ENCODE assay signal across 11 cellular contexts in genomic region chr3:192831111-192831644, GRCh38.
DNase-seq lines count a peak whose midpoint lies in the region; ATAC-seq and TF ChIP-seq lines count a peak whose summit lies in the region.
"Had no signal": no experiment of that assay in that cellular context is flagged by ENCODE, and none has a peak within 500 bp of the region (broad histone marks: within the 10 kb centered on the region; RNA-seq: fewer than 3 reads in every experiment).

No MANE protein-coding gene starts in this region.

- CTCF ChIA-PET in activated CD4-positive, alpha-beta T cell treated with anti-CD3 and anti-CD28 coated beads, Interleukin-2, amount 10 ng/mL, durations not matched to agents 7 days and 5 days (lab: Charles Lee) = no interaction called here

- no peak overlapping the region for H3K4me3 ChIP-seq in vagina
- H3K4me3 ChIP-seq: cardiac muscle cell had no signal

- H3K27me3 ChIP-seq in vagina = no peaks in the 10 kb centered on the region

- ATAC-seq in HG02884 (IDR thresholded peaks at IDR 0.05; ENCODE audit: unreplicated experiment) = peak; percentile 36
- ATAC-seq in GM21737 (IDR thresholded peaks at IDR 0.05; ENCODE audit: unreplicated experiment) = no peak

- TF ChIP-seq POLR2A in vagina (IDR thresholded peaks at IDR 0.05) = no peak

- intact Hi-C loops in activated CD4-positive, alpha-beta T cell treated with anti-CD3 and anti-CD28 coated beads, Interleukin-2, amount 10 ng/mL, durations not matched to agents 24 days and 14 days (cut with micrococcal nuclease) = loop anchor here (1.0 to 10.0 kb wide), 8 partner anchors 12 to 764 kb away; partner anchors contain the start of genes MB21D2 and OPA1
- intact Hi-C loops in vagina (cut with DNase I) = no loop called here

- H3K27ac Mint-ChIP-seq in activated CD4-positive, alpha-beta T cell treated with anti-CD3 and anti-CD28 coated beads, Interleukin-2, amount 10 ng/mL, durations not matched to agents 24 days and 14 days = peak overlapping the region; percentile 83
- H3K27ac Mint-ChIP-seq in activated CD4-positive, alpha-beta T cell treated with anti-CD3 and anti-CD28 coated beads, Interleukin-2, amount 10 ng/mL, durations not matched to agents 7 days and 5 days = no peak overlapping the region
- H3K27ac Mint-ChIP-seq: B cell had no signal

- no peaks in the 10 kb centered on the region for H3K9me3 ChIP-seq in vagina

- H3K4me1 Mint-ChIP-seq in activated CD4-positive, alpha-beta T cell treated with anti-CD3 and anti-CD28 coated beads, Interleukin-2, amount 10 ng/mL, durations not matched to agents 24 days and 14 days = peaks cover 39% of the 10 kb centered on the region
- H3K4me1 Mint-ChIP-seq in activated CD4-positive, alpha-beta T cell treated with anti-CD3 and anti-CD28 coated beads, Interleukin-2, amount 10 ng/mL, durations not matched to agents 7 days and 5 days = peaks cover 15% of the 10 kb centered on the region
- H3K4me1 Mint-ChIP-seq: B cell had no signal

- TF ChIP-seq CTCF in vagina (IDR thresholded peaks at IDR 0.05) = no peak

- no peak overlapping the region for H3K27ac ChIP-seq in vagina
- H3K27ac ChIP-seq: cardiac muscle cell had no signal

- peaks cover 17% of the 10 kb centered on the region for H3K36me3 Mint-ChIP-seq in activated CD4-positive, alpha-beta T cell treated with anti-CD3 and anti-CD28 coated beads, Interleukin-2, amount 10 ng/mL, durations not matched to agents 24 days and 14 days (ENCODE audit: low read depth)
- no peaks in the 10 kb centered on the region for H3K36me3 Mint-ChIP-seq in activated CD4-positive, alpha-beta T cell treated with anti-CD3 and anti-CD28 coated beads, Interleukin-2, amount 10 ng/mL, durations not matched to agents 7 days and 5 days (ENCODE audit: low read depth)

- no peaks in the 10 kb centered on the region for H3K27me3 Mint-ChIP-seq in activated CD4-positive, alpha-beta T cell treated with anti-CD3 and anti-CD28 coated beads, Interleukin-2, amount 10 ng/mL, durations not matched to agents 24 days and 14 days
- H3K27me3 Mint-ChIP-seq in activated CD4-positive, alpha-beta T cell treated with anti-CD3 and anti-CD28 coated beads, Interleukin-2, amount 10 ng/mL, durations not matched to agents 7 days and 5 days = no peaks in the 10 kb centered on the region

- DNase-seq in activated CD4-positive, alpha-beta T cell treated with anti-CD3 and anti-CD28 coated beads, Interleukin-2, amount 10 ng/mL, durations not matched to agents 24 days and 14 days = peak; percentile 66
- DNase-seq in activated CD4-positive, alpha-beta T cell treated with anti-CD3 and anti-CD28 coated beads, Interleukin-2, amount 10 ng/mL, durations not matched to agents 7 days and 5 days = no peak
- DNase-seq in amniotic stem cell (lab: John Stamatoyannopoulos, UW) (peak; percentile 49), vagina (ENCODE audit: extremely low spot score in 2 of 2) (no peak), NCI-H1105 (lab: John Stamatoyannopoulos, UW) (no peak)
- DNase-seq in stimulated activated CD8-positive, alpha-beta memory T cell treated with anti-CD3 and anti-CD28 coated beads, Interleukin-4, amount 100 ng/mL, for 48 hours = peak; percentile 44
- DNase-seq: SHP77 had no signal

- peak overlapping the region; percentile 26 for H3K4me3 Mint-ChIP-seq in activated CD4-positive, alpha-beta T cell treated with anti-CD3 and anti-CD28 coated beads, Interleukin-2, amount 10 ng/mL, durations not matched to agents 24 days and 14 days
- no peak overlapping the region for H3K4me3 Mint-ChIP-seq in activated CD4-positive, alpha-beta T cell treated with anti-CD3 and anti-CD28 coated beads, Interleukin-2, amount 10 ng/mL, durations not matched to agents 7 days and 5 days
- H3K4me3 Mint-ChIP-seq: B cell had no signal

- H3K9me3 Mint-ChIP-seq in activated CD4-positive, alpha-beta T cell treated with anti-CD3 and anti-CD28 coated beads, Interleukin-2, amount 10 ng/mL, durations not matched to agents 24 days and 14 days = no peaks in the 10 kb centered on the region
- peaks cover 2% of the 10 kb centered on the region for H3K9me3 Mint-ChIP-seq in activated CD4-positive, alpha-beta T cell treated with anti-CD3 and anti-CD28 coated beads, Interleukin-2, amount 10 ng/mL, durations not matched to agents 7 days and 5 days

- no peaks in the 10 kb centered on the region for H3K36me3 ChIP-seq in vagina
- H3K36me3 ChIP-seq: cardiac muscle cell had no signal

- POLR2A ChIA-PET in activated CD4-positive, alpha-beta T cell treated with anti-CD3 and anti-CD28 coated beads, Interleukin-2, amount 10 ng/mL, durations not matched to agents 7 days and 5 days (lab: Charles Lee) = no interaction called here

- H3K4me1 ChIP-seq in vagina = peaks cover 19% of the 10 kb centered on the region

Comparison
In these comparisons a context has a peak if more than half of its experiments do, and no peak if none do; other contexts are left out.
1. DNase-seq: peak in activated CD4-positive, alpha-beta T cell treated with anti-CD3 and anti-CD28 coated beads, Interleukin-2, amount 10 ng/mL, durations not matched to agents 24 days and 14 days (single experiment), amniotic stem cell (single experiment) and stimulated activated CD8-positive, alpha-beta memory T cell treated with anti-CD3 and anti-CD28 coated beads, Interleukin-4, amount 100 ng/mL, for 48 hours (single experiment); none in activated CD4-positive, alpha-beta T cell treated with anti-CD3 and anti-CD28 coated beads, Interleukin-2, amount 10 ng/mL, durations not matched to agents 7 days and 5 days (single experiment), vagina (0 of 2) and NCI-H1105 (single experiment).